Comparison of ENCODE assay signal across 9 cellular contexts in the genomic region with DNA sequence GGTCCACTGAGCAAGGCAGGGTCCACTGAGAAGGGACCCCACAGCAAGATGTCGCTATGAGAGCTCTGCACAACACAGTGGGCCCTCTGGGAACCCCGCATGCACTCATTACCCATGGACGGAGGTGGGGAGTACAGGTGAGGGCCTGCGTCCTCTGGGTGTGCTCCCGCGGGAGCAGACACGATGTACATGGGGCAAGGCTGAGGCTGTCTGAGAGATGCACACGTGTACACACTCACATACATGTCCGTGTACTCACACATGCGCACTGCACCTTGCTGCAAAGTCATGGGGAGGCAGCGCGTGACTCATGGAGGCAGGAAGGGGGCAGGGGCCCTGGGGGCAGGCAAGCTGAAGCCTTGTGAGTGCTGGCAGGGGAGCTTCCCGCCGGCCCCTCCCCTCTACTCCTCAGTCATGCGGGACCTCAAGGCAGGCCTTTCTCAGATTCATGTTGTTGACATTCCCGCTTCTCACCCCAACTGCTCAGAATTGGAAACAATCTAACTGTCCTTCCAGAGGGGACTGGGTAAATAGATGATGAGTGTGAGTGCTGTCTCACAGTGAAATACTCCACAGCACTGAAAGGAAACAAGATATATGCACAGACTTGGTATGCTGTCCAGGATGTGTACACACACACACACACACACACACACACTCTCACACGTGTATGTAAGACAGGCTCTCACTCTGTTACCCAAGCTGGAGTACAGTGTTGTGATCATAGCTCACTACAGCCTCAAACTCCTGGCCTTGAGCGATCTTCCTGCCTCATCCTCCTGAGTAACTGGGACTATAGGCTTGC. TPM values are rescaled to one million over a fixed set of nuclear protein-coding genes. Genes with fewer than 3 reads are reported as not detected.
DNase-seq lines count a peak whose midpoint lies in the region; ATAC-seq and TF ChIP-seq lines count a peak whose summit lies in the region.
"Had no signal": no experiment of that assay in that cellular context is flagged by ENCODE, and none has a peak within 500 bp of the region (broad histone marks: within the 10 kb centered on the region; RNA-seq: fewer than 3 reads in every experiment).

No MANE protein-coding gene starts in this region.

- ATAC-seq in RWPE2 (ENCODE audit: low read depth) (peak; percentile 87), HG03097 (IDR thresholded peaks at IDR 0.05; ENCODE audit: low FRiP score, unreplicated experiment) (no peak), HG02610 (IDR thresholded peaks at IDR 0.05; ENCODE audit: unreplicated experiment) (no peak)

- H3K27me3 ChIP-seq in RWPE2 (ENCODE audit: insufficient read depth, poor library complexity, severe bottlenecking), result no peaks in the 10 kb centered on the region

- no peak for TF ChIP-seq CTCF in RWPE2 (IDR thresholded peaks at IDR 0.05; ENCODE audit: poor library complexity, severe bottlenecking)
- TF ChIP-seq CTCF in glutamatergic neuron (IDR thresholded peaks at IDR 0.05; ENCODE audit: partially characterized antibody, unreplicated experiment), result no peak

- no peaks in the 10 kb centered on the region for H3K9me3 Mint-ChIP-seq in glutamatergic neuron (ENCODE audit: unreplicated experiment)

- peaks cover 4% of the 10 kb centered on the region for H3K4me1 Mint-ChIP-seq in glutamatergic neuron (ENCODE audit: low read depth, unreplicated experiment)

- H3K27ac ChIP-seq in RWPE2 (ENCODE audit: poor library complexity, severe bottlenecking), result peak overlapping the region; percentile 86

- H3K4me1 ChIP-seq in RWPE2 (ENCODE audit: insufficient read depth, poor library complexity, severe bottlenecking), result peaks cover 16% of the 10 kb centered on the region

- DNase-seq in activated CD4-positive, alpha-beta T cell treated with anti-CD3 and anti-CD28 coated beads for 48 hours, result peak; percentile 34
- DNase-seq in activated CD4-positive, alpha-beta T cell treated with anti-CD3 and anti-CD28 coated beads, Interleukin-2, amount 50 U/mL, for 4 hours, result no peak
- DNase-seq in RWPE2 (ENCODE audit: low spot score) (peak; percentile 97), fibroblast of the conjunctiva (ENCODE audit: low read depth) (peak; percentile 67), glutamatergic neuron (no peak)
- peak; percentile 10 for DNase-seq in stimulated activated CD4-positive, alpha-beta T cell treated with anti-CD3 and anti-CD28 coated beads, Interleukin-4, amount 100 ng/mL, for 24 hours
- DNase-seq: AML-193 had no signal

- H3K36me3 ChIP-seq in RWPE2 (ENCODE audit: low read depth), result no peaks in the 10 kb centered on the region

- H3K36me3 Mint-ChIP-seq in glutamatergic neuron (ENCODE audit: unreplicated experiment), result no peaks in the 10 kb centered on the region

- H3K27ac Mint-ChIP-seq in glutamatergic neuron (ENCODE audit: unreplicated experiment), result no peak overlapping the region

- H3K4me3 Mint-ChIP-seq in glutamatergic neuron (ENCODE audit: unreplicated experiment), result no peak overlapping the region

- H3K9me3 ChIP-seq in RWPE2 (ENCODE audit: severe bottlenecking), result no peaks in the 10 kb centered on the region

- peaks cover 6% of the 10 kb centered on the region for H3K27me3 Mint-ChIP-seq in glutamatergic neuron (ENCODE audit: unreplicated experiment)

- no peak overlapping the region for H3K4me3 ChIP-seq in RWPE2 (ENCODE audit: severe bottlenecking)

RNA-seq across cellular contexts. Expression of a gene that starts 40.0 kb away (rescaled TPM):
- total RNA-seq in glutamatergic neuron (ENCODE audit: unreplicated experiment), result 21.5 TPM

Comparison
In these comparisons a context has a peak if more than half of its experiments do, and no peak if none do; other contexts are left out.
1. DNase-seq: peak in activated CD4-positive, alpha-beta T cell treated with anti-CD3 and anti-CD28 coated beads for 48 hours (single experiment), RWPE2 (single experiment), fibroblast of the conjunctiva (single experiment) and stimulated activated CD4-positive, alpha-beta T cell treated with anti-CD3 and anti-CD28 coated beads, Interleukin-4, amount 100 ng/mL, for 24 hours (single experiment); none in activated CD4-positive, alpha-beta T cell treated with anti-CD3 and anti-CD28 coated beads, Interleukin-2, amount 50 U/mL, for 4 hours (0 of 2) and glutamatergic neuron (single experiment).